In genomic region chr5:159262859-159263568, GRCh38 we compare ENCODE assay signal across 1 cellular context.
TF ChIP-seq lines count a peak whose summit lies in the region.

Gene UBLCP1 (plus strand): TSS chr5:159263290. CDS start chr5:159268916, 5,626 bp downstream.

TF ChIP-seq in GM12878, 131 proteins besides CTCF, POLR2A, EP300 and RAD21 (continued from another document and continues in another):
- TF ChIP-seq ZBTB4 (CRISPR knock-in tag; IDR thresholded peaks at IDR 0.05) (no peak), NR2C2 (IDR thresholded peaks at IDR 0.05; ENCODE audit: borderline replicate concordance, control insufficient read depth, insufficient read length, low read depth) (no peak), PAX5 (IDR thresholded peaks at IDR 0.05; ENCODE audit: borderline replicate concordance, low read depth, low read length) (peak; percentile 65; the same call in 1 of the 2 replicates), ZBED1 (IDR thresholded peaks at IDR 0.05; ENCODE audit: borderline replicate concordance) (peak; percentile 55; the same call in 1 of the 2 replicates), POLR2AphosphoS2 (IDR thresholded peaks at IDR 0.05; ENCODE audit: low read depth, low read length) (no peak), MXI1 (IDR thresholded peaks at IDR 0.05; ENCODE audit: low read depth, low read length) (peak; percentile 34), USF1 (IDR thresholded peaks at IDR 0.05; ENCODE audit: borderline replicate concordance, extremely low read length, insufficient read depth, low read depth, low read length) (no peak), KLF5 (IDR thresholded peaks at IDR 0.05; ENCODE audit: partially characterized antibody) (peak; percentile 66), TAF1 (IDR thresholded peaks at IDR 0.05; ENCODE audit: borderline replicate concordance, low read depth, low read length) (peak; percentile 82), BMI1 (IDR thresholded peaks at IDR 0.05; ENCODE audit: borderline replicate concordance) (no peak), ZZZ3 (IDR thresholded peaks at IDR 0.05; ENCODE audit: control insufficient read depth, insufficient read length, low read depth) (no peak), ZNF24 (IDR thresholded peaks at IDR 0.05) (no peak), TBL1XR1 (IDR thresholded peaks at IDR 0.05; ENCODE audit: low read depth, low read length) (no peak), TCF7 (IDR thresholded peaks at IDR 0.05; ENCODE audit: borderline replicate concordance) (no peak), RBBP5 (conservative IDR thresholded peaks at IDR 0.05) (no peak), ZBTB33 (IDR thresholded peaks at IDR 0.05) (no peak), SPI1 (IDR thresholded peaks at IDR 0.05; ENCODE audit: borderline replicate concordance, insufficient read depth, low read depth, low read length) (peak; percentile 77; the same call in 1 of the 2 replicates), EGR1 (IDR thresholded peaks at IDR 0.05; ENCODE audit: borderline replicate concordance in 1 of 2, low read depth in 2 of 2, low read length in 2 of 2) (0 out of 3 replicates have a peak, but pooled peaks of 1 of the 2 experiments have one; percentile 34), MTA2 (IDR thresholded peaks at IDR 0.05; ENCODE audit: low read depth) (no peak), CREM (IDR thresholded peaks at IDR 0.05; ENCODE audit: low read depth) (peak; percentile 71), SREBF2 (IDR thresholded peaks at IDR 0.05; ENCODE audit: low read length) (no peak), PRDM15 (CRISPR knock-in tag; IDR thresholded peaks at IDR 0.05) (no peak), CUX1 (IDR thresholded peaks at IDR 0.05; ENCODE audit: insufficient replicate concordance, low read depth, low read length) (no peak), HDAC6 (IDR thresholded peaks at IDR 0.05; ENCODE audit: unreplicated experiment) (no peak), SMC3 (IDR thresholded peaks at IDR 0.05; ENCODE audit: borderline replicate concordance, low read length) (no peak), HDGF (IDR thresholded peaks at IDR 0.05) (no peak; the same call in 1 of the 2 replicates), LARP7 (IDR thresholded peaks at IDR 0.05) (no peak; the same call in 1 of the 2 replicates), TARDBP (IDR thresholded peaks at IDR 0.05; ENCODE audit: borderline replicate concordance) (no peak), PML (IDR thresholded peaks at IDR 0.05; ENCODE audit: low read length) (peak; percentile 73; the same call in 1 of the 2 replicates), SREBF1 (IDR thresholded peaks at IDR 0.05; ENCODE audit: low read length) (no peak), SMAD1 (IDR thresholded peaks at IDR 0.05; ENCODE audit: low read depth, partially characterized antibody) (no peak), BCL11A (IDR thresholded peaks at IDR 0.05; ENCODE audit: low read depth, low read length) (no peak), ESRRA (IDR thresholded peaks at IDR 0.05; ENCODE audit: low read length) (no peak), ETV6 (conservative IDR thresholded peaks at IDR 0.05 in 1 of 2, IDR thresholded peaks at IDR 0.05 in 1 of 2; ENCODE audit: borderline replicate concordance in 1 of 2, low read depth in 1 of 2) (peak in 1 of 2 experiments; percentile 96; a peak in 2 of 4 replicates), RELB (IDR thresholded peaks at IDR 0.05; ENCODE audit: low read depth) (peak; percentile 46; the same call in 1 of the 2 replicates), ZNF217 (IDR thresholded peaks at IDR 0.05) (no peak), IKZF1 (conservative IDR thresholded peaks at IDR 0.05) (peak; percentile 71), SUPT20H (IDR thresholded peaks at IDR 0.05; ENCODE audit: borderline replicate concordance, control insufficient read depth, low read depth, low read length) (no peak), CHD1 (IDR thresholded peaks at IDR 0.05; ENCODE audit: low read depth, low read length) (no peak), SMAD5 (IDR thresholded peaks at IDR 0.05; ENCODE audit: low read depth) (peak; percentile 84), ZBTB11 (CRISPR knock-in tag; IDR thresholded peaks at IDR 0.05) (no peak; the same call in 1 of the 2 replicates), STAT1 (conservative IDR thresholded peaks at IDR 0.05) (no peak), EZH2 (IDR thresholded peaks at IDR 0.05; ENCODE audit: borderline replicate concordance, control insufficient read depth, low read depth, low read length) (no peak), NRF1 (conservative IDR thresholded peaks at IDR 0.05; ENCODE audit: low read depth, low read length) (peak; percentile 33; the same call in 1 of the 2 replicates)
